In the genomic region with DNA sequence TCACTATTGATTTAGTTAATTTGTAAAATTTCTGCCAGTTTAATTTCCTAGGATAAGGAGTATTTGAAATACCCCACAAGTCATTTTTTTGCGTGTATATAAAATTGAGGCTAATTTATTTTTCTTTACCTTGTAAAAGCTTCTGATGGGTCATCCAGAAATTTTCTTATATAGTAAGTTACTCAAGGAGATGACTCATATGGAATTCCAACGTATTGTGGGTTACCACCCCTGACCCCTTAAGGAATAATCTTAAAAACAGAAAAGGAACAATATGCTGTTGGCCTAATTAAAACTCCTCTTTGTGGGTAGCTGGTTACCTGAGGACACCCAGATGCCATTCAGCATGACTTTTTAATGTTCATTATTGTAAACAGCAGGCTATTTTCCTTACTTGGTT, we compare ENCODE assay signal across 31 cellular contexts. TPM values are rescaled to one million over a fixed set of nuclear protein-coding genes. Genes with fewer than 3 reads are reported as not detected.
A peak's percentile ranks its signal among the peaks of the same experiment; 100 is the strongest.
DNase-seq lines count a peak whose midpoint lies in the region; ATAC-seq and TF ChIP-seq lines count a peak whose summit lies in the region.
"Had no signal": no experiment of that assay in that cellular context is flagged by ENCODE, and none has a peak within 500 bp of the region (broad histone marks: within the 10 kb centered on the region; RNA-seq: fewer than 3 reads in every experiment).

No MANE protein-coding gene starts in this region.

- intact Hi-C loops in mammary epithelial cell (cut with micrococcal nuclease), result no loop called here
- intact Hi-C loops in breast epithelium (cut with DNase I; ENCODE audit: low total_unique reads), result no loop called here
- intact Hi-C loops in Calu3 (cut with micrococcal nuclease; ENCODE audit: unreplicated experiment), result no loop called here

- H3K4me3 ChIP-seq in mammary epithelial cell (replicated peaks in 1 of 3; ENCODE audit: insufficient read depth in 1 of 3, low read depth in 2 of 3, low read length in 3 of 3), result no peak overlapping the region
- no peak overlapping the region for H3K4me3 ChIP-seq in breast epithelium
- no peak overlapping the region for H3K4me3 ChIP-seq in RWPE2 (ENCODE audit: severe bottlenecking)
- no peak overlapping the region for H3K4me3 ChIP-seq in epithelial cell of esophagus (ENCODE audit: low read length)
- H3K4me3 ChIP-seq: esophagus squamous epithelium, ovary had no signal

- H3K27ac Mint-ChIP-seq in Calu3 (ENCODE audit: unreplicated experiment), result no peak overlapping the region
- H3K27ac Mint-ChIP-seq: activated B cell treated with CpG ODN at 0.5 μM for 24 hours; activated CD4-positive, alpha-beta T cell treated with anti-CD3 and anti-CD28 coated beads, Interleukin-2, amount 10 ng/mL, durations not matched to agents 7 days and 5 days; activated naive CD4-positive, alpha-beta T cell treated with anti-CD3 and anti-CD28 coated beads, Interleukin-2, amount 50 U/mL, for 72 hours; dendritic cell treated with granulocyte-macrophage colony-stimulating factor and Interleukin-4, amounts not matched to agents 40 ng/mL and 50 ng/mL, for 4 days; stimulated activated memory B cell treated with anti-CD40 and anti-IgM and Interleukin-4, amounts not matched to agents 10 μg/mL and 1 μg/mL and 100 μg/mL, for 72 hours had no signal

- no peaks in the 10 kb centered on the region for H3K27me3 Mint-ChIP-seq in Calu3 (ENCODE audit: unreplicated experiment)
- H3K27me3 Mint-ChIP-seq: activated B cell treated with CpG ODN at 0.5 μM for 24 hours; activated CD4-positive, alpha-beta T cell treated with anti-CD3 and anti-CD28 coated beads, Interleukin-2, amount 10 ng/mL, durations not matched to agents 7 days and 5 days; dendritic cell treated with granulocyte-macrophage colony-stimulating factor and Interleukin-4, amounts not matched to agents 40 ng/mL and 50 ng/mL, for 4 days; stimulated activated memory B cell treated with anti-CD40 and anti-IgM and Interleukin-4, amounts not matched to agents 10 μg/mL and 1 μg/mL and 100 μg/mL, for 72 hours had no signal

- H3K4me1 ChIP-seq in mammary epithelial cell (ENCODE audit: insufficient read depth, low read length) (peaks cover 11% of the 10 kb centered on the region), breast epithelium (no peaks in the 10 kb centered on the region), RWPE2 (ENCODE audit: insufficient read depth, poor library complexity, severe bottlenecking) (peaks cover 21% of the 10 kb centered on the region)
- H3K4me1 ChIP-seq: Caco-2, esophagus squamous epithelium had no signal

- H3K4me2 ChIP-seq in mammary epithelial cell (ENCODE audit: insufficient read depth, low read depth, low read length), result no peak overlapping the region

- ATAC-seq in RWPE2 (ENCODE audit: low read depth) (peak; percentile 61; the same call in 2 of the 3 replicates), GM19452 (IDR thresholded peaks at IDR 0.05; ENCODE audit: unreplicated experiment) (no peak)
- ATAC-seq: activated naive CD4-positive, alpha-beta T cell treated with anti-CD3 and anti-CD28 coated beads, Interleukin-2, amount 50 U/mL, for 72 hours; stimulated activated memory B cell treated with anti-CD40 and anti-IgM and Interleukin-4, amounts not matched to agents 10 μg/mL and 1 μg/mL and 100 μg/mL, for 72 hours had no signal

- dilution Hi-C loops in mammary epithelial cell (cut with HindIII; ENCODE audit: low sequenced_read_pairs), result loop anchor here (25.0 kb wide), 1 partner anchor 553 kb away; no protein-coding TSS in a partner anchor

- peak; percentile 35 for DNase-seq in mammary epithelial cell
- no peak for DNase-seq in breast epithelium (ENCODE audit: low spot score in 2 of 2)
- DNase-seq in RWPE2 (ENCODE audit: low spot score), result no peak
- peak; percentile 30 for DNase-seq in epithelial cell of esophagus (ENCODE audit: low read depth)
- no peak for DNase-seq in NCI-H1105 (lab: John Stamatoyannopoulos, UW)
- no peak for DNase-seq in GM03348 (ENCODE audit: low spot score)
- no peak for DNase-seq in Calu3
- DNase-seq: activated B cell treated with CpG ODN at 0.5 μM for 24 hours; activated CD4-positive, alpha-beta T cell treated with anti-CD3 and anti-CD28 coated beads, Interleukin-2, amount 10 ng/mL, durations not matched to agents 7 days and 5 days; activated effector memory CD4-positive, alpha-beta T cell treated with Interleukin-2 at 50 U/mL for 16 hours; activated T-cell treated with anti-CD3 and anti-CD28 coated beads, Interleukin-2, amount 50 U/mL, for 1 hour; anterior cingulate cortex; Caco-2; central memory CD4-positive, alpha-beta T cell; endodermal cell; esophagus squamous epithelium; GF-D8; hypothalamus; Kasumi-1; NCI-H146; ovary; RPMI8226; substantia nigra; T-helper 1 cell; trophoblast cell had no signal

- CTCF ChIA-PET in mammary epithelial cell (lab: Charles Lee; ENCODE audit: low non-redundant PET) (interaction anchor here (0.6 kb wide), 1 partner anchor 250 kb away, joined by 3 read pairs; no protein-coding TSS in a partner anchor), Calu3 (lab: Charles Lee) (interaction anchor here (0.8 kb wide), 1 partner anchor 14 kb away, joined by 5 read pairs; the partner anchor contains the start of gene HEATR6)

- in situ Hi-C loops in mammary epithelial cell (cut with MboI; ENCODE audit: low sequenced_read_pairs in 2 of 2), result loop anchor here in 1 of 2 donors (25.0 kb wide), 2 partner anchors 153 to 328 kb away; no protein-coding TSS in a partner anchor

- H3K27ac ChIP-seq in mammary epithelial cell (ENCODE audit: insufficient read depth, low read depth, low read length), result no peak overlapping the region
- H3K27ac ChIP-seq in breast epithelium, result no peak overlapping the region
- peak overlapping the region; percentile 68 for H3K27ac ChIP-seq in RWPE2 (ENCODE audit: poor library complexity, severe bottlenecking)
- H3K27ac ChIP-seq: 22Rv1, C4-2B, esophagus squamous epithelium, ovary had no signal

- H4K20me1 ChIP-seq in mammary epithelial cell (ENCODE audit: insufficient read depth, low read length), result no peaks in the 10 kb centered on the region

- H3K4me3 Mint-ChIP-seq in Calu3 (ENCODE audit: low read depth, unreplicated experiment), result no peak overlapping the region
- H3K4me3 Mint-ChIP-seq: activated B cell treated with CpG ODN at 0.5 μM for 24 hours; activated CD4-positive, alpha-beta T cell treated with anti-CD3 and anti-CD28 coated beads, Interleukin-2, amount 10 ng/mL, durations not matched to agents 7 days and 5 days; dendritic cell treated with granulocyte-macrophage colony-stimulating factor and Interleukin-4, amounts not matched to agents 40 ng/mL and 50 ng/mL, for 4 days; endodermal cell; stimulated activated memory B cell treated with anti-CD40 and anti-IgM and Interleukin-4, amounts not matched to agents 10 μg/mL and 1 μg/mL and 100 μg/mL, for 72 hours had no signal

- H3K4me1 Mint-ChIP-seq in Calu3 (ENCODE audit: low read depth, unreplicated experiment), result no peaks in the 10 kb centered on the region
- H3K4me1 Mint-ChIP-seq: activated B cell treated with CpG ODN at 0.5 μM for 24 hours; activated CD4-positive, alpha-beta T cell treated with anti-CD3 and anti-CD28 coated beads, Interleukin-2, amount 10 ng/mL, durations not matched to agents 7 days and 5 days; endodermal cell; stimulated activated memory B cell treated with anti-CD40 and anti-IgM and Interleukin-4, amounts not matched to agents 10 μg/mL and 1 μg/mL and 100 μg/mL, for 72 hours had no signal

- H3K9me3 Mint-ChIP-seq in Calu3 (ENCODE audit: low read depth, unreplicated experiment), result no peaks in the 10 kb centered on the region
- H3K9me3 Mint-ChIP-seq: activated B cell treated with CpG ODN at 0.5 μM for 24 hours; activated CD4-positive, alpha-beta T cell treated with anti-CD3 and anti-CD28 coated beads, Interleukin-2, amount 10 ng/mL, durations not matched to agents 7 days and 5 days; activated naive CD4-positive, alpha-beta T cell treated with anti-CD3 and anti-CD28 coated beads, Interleukin-2, amount 50 U/mL, for 72 hours; dendritic cell treated with granulocyte-macrophage colony-stimulating factor and Interleukin-4, amounts not matched to agents 40 ng/mL and 50 ng/mL, for 4 days; stimulated activated memory B cell treated with anti-CD40 and anti-IgM and Interleukin-4, amounts not matched to agents 10 μg/mL and 1 μg/mL and 100 μg/mL, for 72 hours had no signal

- H3K9me3 ChIP-seq in mammary epithelial cell (replicated peaks; ENCODE audit: insufficient read depth, low read length), result no peaks in the 10 kb centered on the region
- H3K9me3 ChIP-seq in breast epithelium, result no peaks in the 10 kb centered on the region
- H3K9me3 ChIP-seq in RWPE2 (ENCODE audit: severe bottlenecking), result no peaks in the 10 kb centered on the region
- H3K9me3 ChIP-seq: Caco-2, esophagus squamous epithelium, ovary had no signal

- no peaks in the 10 kb centered on the region for H3K79me2 ChIP-seq in mammary epithelial cell (ENCODE audit: insufficient read depth, low read length)

- H3K36me3 ChIP-seq in mammary epithelial cell (ENCODE audit: insufficient read depth, low read length), result peaks cover 6% of the 10 kb centered on the region
- peaks cover 3% of the 10 kb centered on the region for H3K36me3 ChIP-seq in breast epithelium
- peaks cover 96% of the 10 kb centered on the region for H3K36me3 ChIP-seq in RWPE2 (ENCODE audit: low read depth)
- H3K36me3 ChIP-seq: ovary had no signal

- H3K27me3 ChIP-seq in mammary epithelial cell (ENCODE audit: insufficient read depth, low read length), result no peaks in the 10 kb centered on the region
- no peaks in the 10 kb centered on the region for H3K27me3 ChIP-seq in breast epithelium
- H3K27me3 ChIP-seq in RWPE2 (ENCODE audit: insufficient read depth, poor library complexity, severe bottlenecking), result no peaks in the 10 kb centered on the region
- H3K27me3 ChIP-seq: esophagus squamous epithelium, ovary had no signal

- H3K9ac ChIP-seq in mammary epithelial cell (ENCODE audit: insufficient read depth, low read length), result no peak overlapping the region

- H2AFZ ChIP-seq in mammary epithelial cell (ENCODE audit: low read depth, low read length), result no peak overlapping the region

- no peak for TF ChIP-seq CTCF in mammary epithelial cell (conservative IDR thresholded peaks at IDR 0.05 in 1 of 2, IDR thresholded peaks at IDR 0.05 in 1 of 2; ENCODE audit: extremely low read depth in 1 of 2, insufficient read depth in 1 of 2, low read depth in 1 of 2, low read length in 2 of 2)
- no peak for TF ChIP-seq CTCF in breast epithelium (IDR thresholded peaks at IDR 0.05)
- TF ChIP-seq CTCF in RWPE2 (IDR thresholded peaks at IDR 0.05; ENCODE audit: poor library complexity, severe bottlenecking), result no peak
- TF ChIP-seq CTCF in epithelial cell of esophagus (IDR thresholded peaks at IDR 0.05; ENCODE audit: insufficient read depth, low read depth, low read length, missing control alignments), result no peak
- TF ChIP-seq CTCF in Calu3 (IDR thresholded peaks at IDR 0.05; ENCODE audit: unreplicated experiment), result no peak

- no peak for TF ChIP-seq POLR2A in breast epithelium (IDR thresholded peaks at IDR 0.05)

- BruUV-seq in mammary epithelial cell (replicated peaks; lab: Mats Ljungman, UMichigan), result no TSS peak
- no TSS peak for BruUV-seq in Calu3 (replicated peaks; lab: Mats Ljungman, UMichigan)

- H3K36me3 Mint-ChIP-seq in Calu3 (ENCODE audit: insufficient read depth, unreplicated experiment), result no peaks in the 10 kb centered on the region

- 50% methylated on average over 2 of the region's 2 CpGs for WGBS in mammary epithelial cell (ENCODE audit: low coverage, missing lambda C conversion rate)

RNA-seq across cellular contexts. Expression of gene HEATR6, which starts 13.6 kb away (rescaled TPM):
- total RNA-seq in mammary epithelial cell (10 to 100 TPM; 20.4 to 21.5 TPM), breast epithelium (10 to 100 TPM in 2 of 3 donors, 1 to 10 TPM in 1; 9.1 to 16.4 (median 16.1) TPM), Calu3 (2022) (8.9 and 13.1 TPM in 2 replicates)
- polyA plus RNA-seq in mammary epithelial cell, result 17.3 TPM
- 15.6 TPM for polyA minus RNA-seq in mammary epithelial cell

Comparison
In these comparisons a context has a peak if more than half of its experiments do, and no peak if none do; other contexts are left out.
1. DNase-seq: peak in mammary epithelial cell (single experiment) and epithelial cell of esophagus (single experiment); none in breast epithelium (0 of 2), RWPE2 (single experiment), NCI-H1105 (single experiment), GM03348 (single experiment) and Calu3 (single experiment).